In the genomic region with DNA sequence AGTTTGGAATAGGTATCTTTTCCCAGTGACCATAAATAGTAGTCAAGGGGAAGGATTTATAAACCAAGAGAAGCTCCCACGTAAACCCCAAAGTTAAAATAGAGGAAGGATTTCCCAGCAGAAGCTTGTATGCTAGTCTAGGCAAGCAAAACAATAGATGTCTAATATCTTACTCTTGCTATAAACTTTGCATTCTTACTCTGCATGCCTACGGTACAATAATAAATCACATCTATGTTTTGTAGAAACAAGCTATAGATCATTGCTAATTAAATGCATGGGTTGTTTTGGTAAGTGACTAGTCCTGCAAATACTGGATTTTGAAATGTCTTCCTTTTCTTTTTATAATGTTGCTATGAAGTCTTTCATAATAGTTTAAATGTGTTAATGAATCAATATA, we compare ENCODE assay signal across 23 cellular contexts.
"Had no signal": no experiment of that assay in that cellular context is flagged by ENCODE, and none has a peak within 500 bp of the region (broad histone marks: within the 10 kb centered on the region; RNA-seq: fewer than 3 reads in every experiment).

No MANE protein-coding gene starts in this region.

- H2AFZ ChIP-seq: neural progenitor cell had no signal

- H3K4me3 ChIP-seq: dorsolateral prefrontal cortex, esophagus squamous epithelium, neural progenitor cell, ovary, spleen, testis, tibial nerve had no signal

- H3K9me3 Mint-ChIP-seq: neural progenitor cell had no signal

- H3K9me3 ChIP-seq: esophagus squamous epithelium, ovary, testis, tibial nerve had no signal

- H3K4me2 ChIP-seq: neural progenitor cell had no signal

- DNase-seq: cortex of kidney; dorsolateral prefrontal cortex; effector CD8-positive, alpha-beta T cell; esophagus squamous epithelium; foreskin fibroblast; head of caudate nucleus; hippocampal formation; kidney glomerular epithelial cell; midbrain; nucleus accumbens; ovary; right cardiac atrium; spleen; stimulated activated CD4-positive, alpha-beta T cell treated with anti-CD3 and anti-CD28 coated beads, Interleukin-15, amount 100 ng/mL, for 24 hours; stimulated activated CD4-positive, alpha-beta T cell treated with anti-CD3 and anti-CD28 coated beads, Interleukin-1b, Interleukin-23, amount 100 ng/mL, for 48 hours; stimulated activated CD4-positive, alpha-beta T cell treated with anti-CD3 and anti-CD28 coated beads, Interleukin-4, amount 100 ng/mL, for 24 hours; stimulated activated naive B cell treated with anti-CD40 and anti-IgM and Interleukin-4, amounts not matched to agents 10 μg/mL and 1 μg/mL and 100 μg/mL, for 72 hours; stimulated activated naive CD8-positive, alpha-beta T cell treated with anti-CD3 and anti-CD28 coated beads, Interleukin-15, amount 100 ng/mL, for 72 hours; testis had no signal

- H3K4me1 Mint-ChIP-seq: central memory CD8-positive, alpha-beta T cell; neural progenitor cell; stimulated activated naive B cell treated with anti-CD40 and anti-IgM and Interleukin-4, amounts not matched to agents 10 μg/mL and 1 μg/mL and 100 μg/mL, for 72 hours; stimulated activated naive CD8-positive, alpha-beta T cell treated with anti-CD3 and anti-CD28 coated beads, Interleukin-15, amount 100 ng/mL, for 72 hours had no signal

- H3K27ac ChIP-seq: dorsolateral prefrontal cortex, esophagus squamous epithelium, neural progenitor cell, ovary, spleen, testis, tibial nerve had no signal

- H3K27ac Mint-ChIP-seq: natural killer cell treated with Interleukin-12 subunit alpha and Interleukin-12 subunit beta and Interleukin-15 and Interleukin-18, amount 100 ng/mL, for 72 hours; neural progenitor cell; stimulated activated naive B cell treated with anti-CD40 and anti-IgM and Interleukin-4, amounts not matched to agents 10 μg/mL and 1 μg/mL and 100 μg/mL, for 72 hours; stimulated activated naive CD8-positive, alpha-beta T cell treated with anti-CD3 and anti-CD28 coated beads, Interleukin-15, amount 100 ng/mL, for 72 hours had no signal

- H3K4me3 Mint-ChIP-seq: central memory CD8-positive, alpha-beta T cell; natural killer cell treated with Interleukin-12 subunit alpha and Interleukin-12 subunit beta and Interleukin-15 and Interleukin-18, amount 100 ng/mL, for 72 hours; neural progenitor cell; stimulated activated naive B cell treated with anti-CD40 and anti-IgM and Interleukin-4, amounts not matched to agents 10 μg/mL and 1 μg/mL and 100 μg/mL, for 72 hours; stimulated activated naive CD8-positive, alpha-beta T cell treated with anti-CD3 and anti-CD28 coated beads, Interleukin-15, amount 100 ng/mL, for 72 hours had no signal

- ATAC-seq: natural killer cell treated with Interleukin-12 subunit alpha and Interleukin-12 subunit beta and Interleukin-15 and Interleukin-18, amount 100 ng/mL, for 72 hours; right cardiac atrium; stimulated activated naive B cell treated with anti-CD40 and anti-IgM and Interleukin-4, amounts not matched to agents 10 μg/mL and 1 μg/mL and 100 μg/mL, for 72 hours; stimulated activated naive CD8-positive, alpha-beta T cell treated with anti-CD3 and anti-CD28 coated beads, Interleukin-15, amount 100 ng/mL, for 72 hours had no signal

- H3K9ac ChIP-seq: neural progenitor cell had no signal

- H3K36me3 Mint-ChIP-seq: natural killer cell treated with Interleukin-12 subunit alpha and Interleukin-12 subunit beta and Interleukin-15 and Interleukin-18, amount 100 ng/mL, for 72 hours; neural progenitor cell; stimulated activated naive B cell treated with anti-CD40 and anti-IgM and Interleukin-4, amounts not matched to agents 10 μg/mL and 1 μg/mL and 100 μg/mL, for 72 hours had no signal

- H3K27me3 ChIP-seq: dorsolateral prefrontal cortex, esophagus squamous epithelium, ovary, spleen, testis, tibial nerve had no signal

- H3K4me1 ChIP-seq: spleen, testis, tibial nerve had no signal

- H3K27me3 Mint-ChIP-seq: central memory CD8-positive, alpha-beta T cell; natural killer cell treated with Interleukin-12 subunit alpha and Interleukin-12 subunit beta and Interleukin-15 and Interleukin-18, amount 100 ng/mL, for 72 hours; stimulated activated naive B cell treated with anti-CD40 and anti-IgM and Interleukin-4, amounts not matched to agents 10 μg/mL and 1 μg/mL and 100 μg/mL, for 72 hours; stimulated activated naive CD8-positive, alpha-beta T cell treated with anti-CD3 and anti-CD28 coated beads, Interleukin-15, amount 100 ng/mL, for 72 hours had no signal

- H3K36me3 ChIP-seq: esophagus squamous epithelium, neural progenitor cell, ovary, spleen, tibial nerve had no signal
